Comparison of ENCODE assay signal across 2 cellular contexts in genomic region chr19:45468159-45468651, GRCh38.
TF ChIP-seq lines count a peak whose summit lies in the region.

No MANE protein-coding gene starts in this region.

TF ChIP-seq in GM12878, 131 proteins besides CTCF, POLR2A, EP300 and RAD21:
- TF ChIP-seq EZH2 (IDR thresholded peaks at IDR 0.05; ENCODE audit: borderline replicate concordance, control insufficient read depth, low read depth, low read length) (no peak), TCF3 (IDR thresholded peaks at IDR 0.05; ENCODE audit: borderline replicate concordance, insufficient read depth, low read depth, low read length) (0 out of 2 replicates have a peak, but pooled peaks have one; percentile 6)

TF ChIP-seq in liver, 16 proteins besides CTCF, POLR2A, EP300 and RAD21:
- no peak for TF ChIP-seq RXRA (IDR thresholded peaks at IDR 0.05)
